8 cellular contexts compared by ENCODE assay signal in genomic region chr7:158824028-158824427, GRCh38. TPM values are rescaled to one million over a fixed set of nuclear protein-coding genes. Genes with fewer than 3 reads are reported as not detected.
A peak's percentile ranks its signal among the peaks of the same experiment; 100 is the strongest.
DNase-seq lines count a peak whose midpoint lies in the region; ATAC-seq and TF ChIP-seq lines count a peak whose summit lies in the region.

No MANE protein-coding gene starts in this region.

- no peaks in the 10 kb centered on the region for H3K9me3 ChIP-seq in RWPE2 (ENCODE audit: severe bottlenecking)
- H3K9me3 ChIP-seq in HAP-1 = no peaks in the 10 kb centered on the region

- H3K4me3 ChIP-seq in RWPE2 (ENCODE audit: severe bottlenecking) = no peak overlapping the region
- H3K4me3 ChIP-seq in HAP-1 = no peak overlapping the region

- DNase-seq in RWPE2 (ENCODE audit: low spot score) (no peak), NCI-H146 (lab: John Stamatoyannopoulos, UW) (no peak), midbrain (lab: John Stamatoyannopoulos, UW) (no peak), G401 (ENCODE audit: low spot score) (no peak), HAP-1 (ENCODE audit: low spot score in 2 of 2) (no peak)
- peak; percentile 78 for DNase-seq in central memory CD4-positive, alpha-beta T cell

- peaks cover 45% of the 10 kb centered on the region for H3K4me1 ChIP-seq in RWPE2 (ENCODE audit: insufficient read depth, poor library complexity, severe bottlenecking)
- H3K4me1 ChIP-seq in HAP-1 = peaks cover 22% of the 10 kb centered on the region

- no peak for TF ChIP-seq CTCF in RWPE2 (IDR thresholded peaks at IDR 0.05; ENCODE audit: poor library complexity, severe bottlenecking)

- peaks cover 8% of the 10 kb centered on the region for H3K36me3 ChIP-seq in RWPE2 (ENCODE audit: low read depth)
- H3K36me3 ChIP-seq in HAP-1 (replicated peaks) = peaks cover 5% of the 10 kb centered on the region; the same call in 1 of the 2 replicates

- peak overlapping the region; percentile 99 for H3K27ac ChIP-seq in RWPE2 (ENCODE audit: poor library complexity, severe bottlenecking)

- H3K27me3 ChIP-seq in RWPE2 (ENCODE audit: insufficient read depth, poor library complexity, severe bottlenecking) (no peaks in the 10 kb centered on the region), HAP-1 (ENCODE audit: low read depth) (no peaks in the 10 kb centered on the region)

- ATAC-seq in GM19023 (IDR thresholded peaks at IDR 0.05; ENCODE audit: unreplicated experiment) = peak; percentile 48
- peak; percentile 65 for ATAC-seq in HG02943 (IDR thresholded peaks at IDR 0.05; ENCODE audit: low read depth, unreplicated experiment)
- ATAC-seq in RWPE2 (ENCODE audit: low read depth) = no peak

- in situ Hi-C loops in G401 (cut with HindIII; ENCODE audit: low sequenced_read_pairs) = no loop called here
- in situ Hi-C loops in HAP-1 (cut with MboI; ENCODE audit: low sequenced_read_pairs) = no loop called here

RNA-seq across cellular contexts. Expression of gene ESYT2, which starts 5.3 kb away (rescaled TPM):
- 26.6 and 34.8 TPM in 2 replicates for total RNA-seq in G401 (2014; rRNA removed; shearing (Covaris generic))

RNA-seq across cellular contexts. Expression of gene DYNC2I1, which starts 32.3 kb away (rescaled TPM):
- total RNA-seq in G401 (2014; rRNA removed; shearing (Covaris generic)) = 1.6 and 10.6 TPM in 2 replicates
